Comparison of ENCODE assay signal across 10 cellular contexts in genomic region chr14:35384386-35385041, GRCh38. TPM values are rescaled to one million over a fixed set of nuclear protein-coding genes. Genes with fewer than 3 reads are reported as not detected.
A peak's percentile ranks its signal among the peaks of the same experiment; 100 is the strongest.
DNase-seq lines count a peak whose midpoint lies in the region; ATAC-seq and TF ChIP-seq lines count a peak whose summit lies in the region.
"Had no signal": no experiment of that assay in that cellular context is flagged by ENCODE, and none has a peak within 500 bp of the region (broad histone marks: within the 10 kb centered on the region; RNA-seq: fewer than 3 reads in every experiment).

No MANE protein-coding gene starts in this region.

- H3K79me2 ChIP-seq in trophoblast cell (ENCODE audit: control insufficient read depth, insufficient read depth, low read length, poor library complexity): peaks cover 4% of the 10 kb centered on the region

- H3K27me3 Mint-ChIP-seq in CD4-positive, alpha-beta T cell: no peaks in the 10 kb centered on the region

- no peaks in the 10 kb centered on the region for H3K36me3 ChIP-seq in trophoblast cell (ENCODE audit: control insufficient read depth in 1 of 2, insufficient read depth in 2 of 2, low read length in 2 of 2)
- H3K36me3 ChIP-seq: HAP-1 had no signal

- WGBS in trophoblast cell (ENCODE audit: extremely low coverage, insufficient coverage, insufficient read length): no CpG with 5 or more reads among the region's 12 CpGs

- no peak overlapping the region for H3K4me3 ChIP-seq in trophoblast cell (ENCODE audit: low read depth, low read length)
- H3K4me3 ChIP-seq: HAP-1 had no signal

- peak overlapping the region; percentile 32 for H4K12ac ChIP-seq in trophoblast cell (ENCODE audit: low read depth, low read length)

- no peak for TF ChIP-seq CTCF in CD4-positive, alpha-beta T cell (IDR thresholded peaks at IDR 0.05)

- H3K4ac ChIP-seq in trophoblast cell (ENCODE audit: low read depth, low read length): peak overlapping the region; percentile 45

- DNase-seq in AG08395 (ENCODE audit: low spot score) (peak; percentile 91), amniotic epithelial cell (ENCODE audit: low read depth) (peak; percentile 95), Right ventricle myocardium superior (peak; percentile 79), trophoblast cell (peak in 1 of 2 donors; percentile 48), germinal center (ENCODE audit: low spot score) (no peak), NCI-H748 treated with DMSO at 0.1 percent for 48 hours (lab: John Stamatoyannopoulos, UW) (no peak)
- no peak for DNase-seq in CD4-positive, alpha-beta T cell
- DNase-seq: NCI-H2171 treated with DMSO at 0.1 percent for 48 hours had no signal

- H4K8ac ChIP-seq in trophoblast cell (ENCODE audit: low read depth, low read length): peak overlapping the region; percentile 25

- H3K79me1 ChIP-seq in trophoblast cell (ENCODE audit: low read length): peaks cover 16% of the 10 kb centered on the region

- no peak overlapping the region for H3K4me3 Mint-ChIP-seq in CD4-positive, alpha-beta T cell

- H3K4me2 ChIP-seq in trophoblast cell (ENCODE audit: low read length): no peak overlapping the region

- peak overlapping the region; percentile 76 for H4K91ac ChIP-seq in trophoblast cell (ENCODE audit: low read depth, low read length)

- H3K9ac ChIP-seq in trophoblast cell (ENCODE audit: low read length): no peak overlapping the region

- H3K14ac ChIP-seq in trophoblast cell (ENCODE audit: low read length): peak overlapping the region; percentile 41

- no peak overlapping the region for H3K27ac Mint-ChIP-seq in CD4-positive, alpha-beta T cell

- ATAC-seq in Right ventricle myocardium superior (ENCODE audit: poor library complexity) (peak; percentile 52), HG03095 (IDR thresholded peaks at IDR 0.05; ENCODE audit: unreplicated experiment) (no peak)
- ATAC-seq in CD4-positive, alpha-beta T cell (ENCODE audit: poor library complexity): no peak

- peak overlapping the region; percentile 82 for H2AK5ac ChIP-seq in trophoblast cell (ENCODE audit: low read length)

- intact Hi-C loops in Right ventricle myocardium superior (cut with DNase I): loop anchor here (5.0 kb wide), 1 partner anchor 42 kb away; no protein-coding TSS in a partner anchor
- intact Hi-C loops in CD4-positive, alpha-beta T cell (cut with DNase I, micrococcal nuclease): loop anchor here in 1 of 2 experiments (5.0 kb wide), 1 partner anchor 32 kb away; no protein-coding TSS in a partner anchor

- no peaks in the 10 kb centered on the region for H3K4me1 Mint-ChIP-seq in CD4-positive, alpha-beta T cell (ENCODE audit: low read depth)

- peak overlapping the region; percentile 46 for H2AFZ ChIP-seq in trophoblast cell (ENCODE audit: insufficient read depth, low read length, poor library complexity)

- H3K27me3 ChIP-seq in trophoblast cell (ENCODE audit: insufficient read depth, low read length): no peaks in the 10 kb centered on the region
- no peaks in the 10 kb centered on the region for H3K27me3 ChIP-seq in CD4-positive, alpha-beta T cell (ENCODE audit: control insufficient read depth, insufficient read depth, low read length)

- peaks cover 22 to 28% of the 10 kb centered on the region in 2 experiments for H3K4me1 ChIP-seq in trophoblast cell (ENCODE audit: control insufficient read depth in 1 of 2, insufficient read depth in 2 of 2, low read length in 2 of 2)

- peak overlapping the region; percentile 59 for H3K27ac ChIP-seq in trophoblast cell (ENCODE audit: low read depth, low read length)
- H3K27ac ChIP-seq in CD4-positive, alpha-beta T cell (ENCODE audit: low read depth, low read length): no peak overlapping the region

- CTCF ChIA-PET in CD4-positive, alpha-beta T cell (lab: Charles Lee): no interaction called here

- H3K18ac ChIP-seq in trophoblast cell (ENCODE audit: low read length): peak overlapping the region; percentile 55

- H3K9me3 ChIP-seq in trophoblast cell (ENCODE audit: insufficient read depth, low read depth, low read length): no peaks in the 10 kb centered on the region
- H3K9me3 ChIP-seq in CD4-positive, alpha-beta T cell (ENCODE audit: control insufficient read depth, low read length): no peaks in the 10 kb centered on the region
- H3K9me3 ChIP-seq: HAP-1 had no signal

- peak overlapping the region; percentile 89 for H2BK12ac ChIP-seq in trophoblast cell (ENCODE audit: low read length)

- POLR2A ChIA-PET in CD4-positive, alpha-beta T cell (lab: Charles Lee): no interaction called here

- H3K9me3 Mint-ChIP-seq in CD4-positive, alpha-beta T cell: no peaks in the 10 kb centered on the region

- H2BK5ac ChIP-seq in trophoblast cell (ENCODE audit: low read depth, low read length, poor library complexity): peak overlapping the region; percentile 34

- H2BK120ac ChIP-seq in trophoblast cell (ENCODE audit: insufficient read depth, low read length, poor library complexity): peak overlapping the region; percentile 82

- H3K23ac ChIP-seq in trophoblast cell (ENCODE audit: low read length): no peak overlapping the region

- no peaks in the 10 kb centered on the region for H3K36me3 Mint-ChIP-seq in CD4-positive, alpha-beta T cell (ENCODE audit: low read depth)

RNA-seq across cellular contexts. Expression of gene NFKBIA, which starts 20.0 kb away (rescaled TPM):
- 73.3 TPM for total RNA-seq in Right ventricle myocardium superior
- polyA plus RNA-seq in trophoblast cell (2013): 116 and 119 TPM in 2 replicates
- 1,000 to 10,000 TPM in 1 of 2 experiments, 100 to 1,000 TPM in 1; 977 to 1,030 TPM for total RNA-seq in CD4-positive, alpha-beta T cell

Comparison
In these comparisons a context has a peak if more than half of its experiments do, and no peak if none do; other contexts are left out.
1. DNase-seq: peak in AG08395 (single experiment), amniotic epithelial cell (single experiment) and Right ventricle myocardium superior (single experiment); none in germinal center (single experiment), CD4-positive, alpha-beta T cell (0 of 10) and NCI-H748 treated with DMSO at 0.1 percent for 48 hours (single experiment).
2. RNA of gene NFKBIA, which starts 20.0 kb away (total RNA-seq): 977 to 1,030 TPM in CD4-positive, alpha-beta T cell; 73.3 TPM in Right ventricle myocardium superior (single experiment); every median in the first group is over 10 times any median in the second.